1 cellular context compared by ENCODE assay signal in genomic region chr12:6829532-6830220, GRCh38.
A peak's percentile ranks its signal among the peaks of the same experiment; 100 is the strongest.
TF ChIP-seq lines count a peak whose summit lies in the region.

No MANE protein-coding gene starts in this region.

TF ChIP-seq in H1, 55 proteins besides CTCF, POLR2A, EP300 and RAD21:
- TF ChIP-seq SIX5 (IDR thresholded peaks at IDR 0.05; ENCODE audit: low read depth, low read length) (no peak), TBP (IDR thresholded peaks at IDR 0.05; ENCODE audit: low read depth, low read length) (no peak), HDAC6 (IDR thresholded peaks at IDR 0.05; ENCODE audit: low read depth, low read length) (no peak), GTF2F1 (IDR thresholded peaks at IDR 0.05; ENCODE audit: borderline replicate concordance, low read depth, low read length) (no peak), SAP30 (IDR thresholded peaks at IDR 0.05; ENCODE audit: insufficient read depth, insufficient replicate concordance, low read length) (peak; percentile 11), RBBP5 (IDR thresholded peaks at IDR 0.05; ENCODE audit: borderline replicate concordance, low read depth, low read length) (no peak), CHD2 (IDR thresholded peaks at IDR 0.05; ENCODE audit: low read length) (no peak), SP1 (IDR thresholded peaks at IDR 0.05; ENCODE audit: low read depth, low read length) (no peak), PHF8 (conservative IDR thresholded peaks at IDR 0.05; ENCODE audit: low read depth, low read length) (0 out of 2 replicates have a peak, but pooled peaks have one; percentile 1), EGR1 (IDR thresholded peaks at IDR 0.05; ENCODE audit: borderline replicate concordance, low read depth, low read length) (0 out of 2 replicates have a peak, but pooled peaks have one; percentile 13), RNF2 (IDR thresholded peaks at IDR 0.05; ENCODE audit: borderline replicate concordance, low read depth, low read length, missing control alignments, poor library complexity, severe bottlenecking) (no peak), RXRA (IDR thresholded peaks at IDR 0.05; ENCODE audit: insufficient read depth, low read depth, low read length) (no peak), YY1 (IDR thresholded peaks at IDR 0.05; ENCODE audit: low read depth, low read length) (no peak), RFX5 (IDR thresholded peaks at IDR 0.05; ENCODE audit: borderline replicate concordance, low read depth, low read length) (no peak; the same call in 1 of the 2 replicates), HDAC2 (IDR thresholded peaks at IDR 0.05; ENCODE audit: borderline replicate concordance in 1 of 2, low read depth in 2 of 2, low read length in 2 of 2) (peak in 1 of 2 experiments; percentile 78; a peak in 1 of 4 replicates), BCL11A (IDR thresholded peaks at IDR 0.05; ENCODE audit: low read depth in 2 of 2, low read length in 2 of 2) (no peak), KDM4A (IDR thresholded peaks at IDR 0.05; ENCODE audit: low read depth, low read length, severe bottlenecking) (no peak)
- TF ChIP-seq, protein P1, sequence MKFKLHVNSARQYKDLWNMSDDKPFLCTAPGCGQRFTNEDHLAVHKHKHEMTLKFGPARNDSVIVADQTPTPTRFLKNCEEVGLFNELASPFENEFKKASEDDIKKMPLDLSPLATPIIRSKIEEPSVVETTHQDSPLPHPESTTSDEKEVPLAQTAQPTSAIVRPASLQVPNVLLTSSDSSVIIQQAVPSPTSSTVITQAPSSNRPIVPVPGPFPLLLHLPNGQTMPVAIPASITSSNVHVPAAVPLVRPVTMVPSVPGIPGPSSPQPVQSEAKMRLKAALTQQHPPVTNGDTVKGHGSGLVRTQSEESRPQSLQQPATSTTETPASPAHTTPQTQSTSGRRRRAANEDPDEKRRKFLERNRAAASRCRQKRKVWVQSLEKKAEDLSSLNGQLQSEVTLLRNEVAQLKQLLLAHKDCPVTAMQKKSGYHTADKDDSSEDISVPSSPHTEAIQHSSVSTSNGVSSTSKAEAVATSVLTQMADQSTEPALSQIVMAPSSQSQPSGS (IDR thresholded peaks at IDR 0.05; ENCODE audit: low read length), result peak; percentile 53; the same call in 1 of the 2 replicates
